Comparison of ENCODE assay signal across 7 cellular contexts in genomic region chr5:2496126-2496525, GRCh38.
"Had no signal": no experiment of that assay in that cellular context is flagged by ENCODE, and none has a peak within 500 bp of the region (broad histone marks: within the 10 kb centered on the region; RNA-seq: fewer than 3 reads in every experiment).

No MANE protein-coding gene starts in this region.

- H3K9me3 ChIP-seq: HAP-1 had no signal

- DNase-seq: GM23248, GOT3, HFFc6, IMR-90 had no signal

- H3K27ac ChIP-seq: GM23248 had no signal

- H3K27ac Mint-ChIP-seq: HFFc6 had no signal

- H3K36me3 ChIP-seq: HAP-1 had no signal

- H3K4me1 ChIP-seq: HAP-1 had no signal

- H3K4me3 ChIP-seq: GM23248, HAP-1, K562 had no signal

- H3K4me3 Mint-ChIP-seq: HFFc6 had no signal

- ATAC-seq: HCT116, K562 had no signal
